In the genomic region with DNA sequence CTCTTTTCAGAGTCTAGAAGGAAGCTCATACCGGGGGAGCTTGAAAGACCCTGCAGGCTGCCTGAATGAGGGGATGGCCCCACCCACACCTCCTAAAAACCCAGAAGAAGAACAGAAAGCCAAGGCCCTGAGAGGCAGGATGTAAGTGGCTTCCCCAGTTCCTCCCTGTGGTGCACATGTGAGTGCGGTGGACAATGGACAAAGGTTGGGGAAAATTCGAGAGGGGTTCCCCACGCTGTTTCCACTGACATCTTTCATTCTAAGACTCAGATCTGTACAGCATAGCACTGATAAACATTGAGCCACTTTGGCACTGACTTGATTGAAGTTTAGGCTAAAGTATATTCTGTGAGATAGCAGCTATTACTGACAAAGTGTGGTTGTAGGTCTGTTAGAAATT, we compare ENCODE assay signal across 9 cellular contexts.
DNase-seq lines count a peak whose midpoint lies in the region; ATAC-seq, FAIRE-seq and TF ChIP-seq lines count a peak whose summit lies in the region.
"Had no signal": no experiment of that assay in that cellular context is flagged by ENCODE, and none has a peak within 500 bp of the region (broad histone marks: within the 10 kb centered on the region; RNA-seq: fewer than 3 reads in every experiment).

No MANE protein-coding gene starts in this region.

- H3K36me3 Mint-ChIP-seq in activated T-helper 17 cell treated with anti-CD3 and anti-CD28 coated beads, Interleukin-2, amount 50 U/mL, for 72 hours (ENCODE audit: low read depth) = no peaks in the 10 kb centered on the region

- ATAC-seq in GM19043 (IDR thresholded peaks at IDR 0.05; ENCODE audit: low read depth, unreplicated experiment) (peak; percentile 46), HG02981 (IDR thresholded peaks at IDR 0.05; ENCODE audit: unreplicated experiment) (peak; percentile 37), pancreas (no peak), GM18867 (IDR thresholded peaks at IDR 0.05; ENCODE audit: unreplicated experiment) (no peak)
- ATAC-seq in activated T-helper 17 cell treated with anti-CD3 and anti-CD28 coated beads, Interleukin-2, amount 50 U/mL, for 72 hours (replicated peaks) = peak; percentile 67

- H3K27ac ChIP-seq in pancreas (no peak overlapping the region), breast epithelium (no peak overlapping the region)

- H3K36me3 ChIP-seq in pancreas (peaks cover 0 to 10% (median 6%) of the 10 kb centered on the region in 3 donors), breast epithelium (no peaks in the 10 kb centered on the region)

- TF ChIP-seq POLR2A in breast epithelium (IDR thresholded peaks at IDR 0.05) = no peak

- FAIRE-seq in pancreas (lab: Jason Lieb, UNC) = no peak

- TF ChIP-seq CTCF in GM10266 (IDR thresholded peaks at IDR 0.05; ENCODE audit: control insufficient read depth, insufficient read depth, low read depth, missing control alignments) (no peak), pancreas (IDR thresholded peaks at IDR 0.05) (no peak), breast epithelium (IDR thresholded peaks at IDR 0.05) (no peak)

- intact Hi-C loops in pancreas (cut with DNase I) (no loop called here), breast epithelium (cut with DNase I; ENCODE audit: low total_unique reads) (no loop called here)

- H3K9me3 Mint-ChIP-seq in activated T-helper 17 cell treated with anti-CD3 and anti-CD28 coated beads, Interleukin-2, amount 50 U/mL, for 72 hours = no peaks in the 10 kb centered on the region

- H3K4me3 Mint-ChIP-seq in activated T-helper 17 cell treated with anti-CD3 and anti-CD28 coated beads, Interleukin-2, amount 50 U/mL, for 72 hours = no peak overlapping the region

- H3K27me3 ChIP-seq in pancreas (no peaks in the 10 kb centered on the region), breast epithelium (no peaks in the 10 kb centered on the region)

- no peaks in the 10 kb centered on the region for H3K9me3 ChIP-seq in pancreas
- no peaks in the 10 kb centered on the region for H3K9me3 ChIP-seq in breast epithelium

- no peak overlapping the region for H3K27ac Mint-ChIP-seq in activated T-helper 17 cell treated with anti-CD3 and anti-CD28 coated beads, Interleukin-2, amount 50 U/mL, for 72 hours

- WGBS in pancreas, 2 donors = 89 to 91% methylated on average over 4 of the region's 4 CpGs

- peaks cover 8% of the 10 kb centered on the region for H3K4me1 Mint-ChIP-seq in activated T-helper 17 cell treated with anti-CD3 and anti-CD28 coated beads, Interleukin-2, amount 50 U/mL, for 72 hours

- H3K4me3 ChIP-seq in pancreas = no peak overlapping the region
- H3K4me3 ChIP-seq in breast epithelium = no peak overlapping the region

- H3K27me3 Mint-ChIP-seq in activated T-helper 17 cell treated with anti-CD3 and anti-CD28 coated beads, Interleukin-2, amount 50 U/mL, for 72 hours = peaks cover 8% of the 10 kb centered on the region

- DNase-seq in GM10266 (ENCODE audit: extremely low spot score) = peak; percentile 58
- DNase-seq in pancreas = no peak
- DNase-seq in breast epithelium (ENCODE audit: low spot score in 2 of 2) = no peak
- DNase-seq in globus pallidus (ENCODE audit: low spot score) = no peak
- DNase-seq: NCI-H1930 had no signal

- H3K4me1 ChIP-seq in pancreas (no peaks in the 10 kb centered on the region), breast epithelium (no peaks in the 10 kb centered on the region)

Comparison
In these comparisons a context has a peak if more than half of its experiments do, and no peak if none do; other contexts are left out.
1. ATAC-seq: peak in GM19043 (single experiment), HG02981 (single experiment) and activated T-helper 17 cell treated with anti-CD3 and anti-CD28 coated beads, Interleukin-2, amount 50 U/mL, for 72 hours (single experiment); none in pancreas (0 of 4) and GM18867 (single experiment).